Comparison of ENCODE assay signal across 19 cellular contexts in genomic region chr18:46447323-46447722, GRCh38.
DNase-seq lines count a peak whose midpoint lies in the region; FAIRE-seq and TF ChIP-seq lines count a peak whose summit lies in the region.
"Had no signal": no experiment of that assay in that cellular context is flagged by ENCODE, and none has a peak within 500 bp of the region (broad histone marks: within the 10 kb centered on the region; RNA-seq: fewer than 3 reads in every experiment).

No MANE protein-coding gene starts in this region.

- no peak for TF ChIP-seq EP300 in H1 (IDR thresholded peaks at IDR 0.05; ENCODE audit: borderline replicate concordance in 1 of 2, low read depth in 2 of 2, low read length in 2 of 2)

- H2BK5ac ChIP-seq in H1 (ENCODE audit: low read depth, low read length) (peak overlapping the region; percentile 12; the same call in 1 of the 2 replicates), trophoblast cell (ENCODE audit: low read depth, low read length, poor library complexity) (no peak overlapping the region)

- H3K4me1 ChIP-seq in H1 (replicated peaks in 1 of 4; ENCODE audit: control insufficient read depth in 3 of 4, insufficient read depth in 4 of 4, low read length in 3 of 4) (peaks cover 5 to 11% (median 7%) of the 10 kb centered on the region in 4 experiments), parathyroid adenoma (peaks cover 11% of the 10 kb centered on the region), trophoblast cell (ENCODE audit: control insufficient read depth in 1 of 2, insufficient read depth in 2 of 2, low read length in 2 of 2) (no peaks in the 10 kb centered on the region)
- H3K4me1 ChIP-seq: BLaER1 treated with 17β-estradiol and CSF1 and Interleukin-3, amounts not matched to agents 10 nM and 100 nM; HAP-1 had no signal

- H4K8ac ChIP-seq in H1 (ENCODE audit: extremely low read depth, insufficient read depth, low read length): no peak overlapping the region
- H4K8ac ChIP-seq in trophoblast cell (ENCODE audit: low read depth, low read length): no peak overlapping the region

- H3K23ac ChIP-seq in H1 (ENCODE audit: insufficient read length) (no peak overlapping the region), trophoblast cell (ENCODE audit: low read length) (no peak overlapping the region)

- TF ChIP-seq CTCF in H1 (IDR thresholded peaks at IDR 0.05; ENCODE audit: control extremely low read depth in 1 of 3, insufficient read depth in 1 of 3, low read depth in 1 of 3, low read length in 3 of 3) (no peak), parathyroid adenoma (IDR thresholded peaks at IDR 0.05) (no peak)

- H3K4me3 ChIP-seq in H7 (ENCODE audit: insufficient read depth, low read depth, low read length): no peak overlapping the region
- H3K4me3 ChIP-seq in H1 (ENCODE audit: extremely low read depth in 1 of 4, insufficient read depth in 2 of 4, low read depth in 3 of 4, low read length in 4 of 4): no peak overlapping the region
- H3K4me3 ChIP-seq in parathyroid adenoma (ENCODE audit: low read depth, low read length): no peak overlapping the region
- no peak overlapping the region for H3K4me3 ChIP-seq in trophoblast cell (ENCODE audit: low read depth, low read length)
- H3K4me3 ChIP-seq: BLaER1 treated with 17β-estradiol and CSF1 and Interleukin-3, amounts not matched to agents 10 nM and 100 nM; HAP-1 had no signal

- peaks cover 10% of the 10 kb centered on the region for H3K27me3 Mint-ChIP-seq in activated naive CD4-positive, alpha-beta T cell treated with anti-CD3 and anti-CD28 coated beads for 36 hours (ENCODE audit: low read depth)
- H3K27me3 Mint-ChIP-seq in activated naive CD4-positive, alpha-beta T cell treated with anti-CD3 and anti-CD28 coated beads, Interleukin-2, amount 10 ng/mL, durations not matched to agents 7 days and 5 days: peaks cover 27% of the 10 kb centered on the region

- H2AK5ac ChIP-seq in H1 (ENCODE audit: low read depth, low read length) (no peak overlapping the region), trophoblast cell (ENCODE audit: low read length) (no peak overlapping the region)

- FAIRE-seq in H1 (lab: Jason Lieb, UNC): no peak
- FAIRE-seq: G401.6, GM12891, GM19239 had no signal

- H3K4me1 Mint-ChIP-seq in activated naive CD4-positive, alpha-beta T cell treated with anti-CD3 and anti-CD28 coated beads for 36 hours (ENCODE audit: low read depth): no peaks in the 10 kb centered on the region
- H3K4me1 Mint-ChIP-seq in activated naive CD4-positive, alpha-beta T cell treated with anti-CD3 and anti-CD28 coated beads, Interleukin-2, amount 10 ng/mL, durations not matched to agents 7 days and 5 days: no peaks in the 10 kb centered on the region
- H3K4me1 Mint-ChIP-seq: B cell; CD4-positive, CD25-positive, alpha-beta regulatory T cell; CD8-positive, alpha-beta memory T cell had no signal

- no peak overlapping the region for H3K14ac ChIP-seq in H1 (ENCODE audit: insufficient read length)
- no peak overlapping the region for H3K14ac ChIP-seq in trophoblast cell (ENCODE audit: low read length)

- H2BK120ac ChIP-seq in H1 (replicated peaks; ENCODE audit: low read depth, low read length) (no peak overlapping the region), trophoblast cell (ENCODE audit: insufficient read depth, low read length, poor library complexity) (no peak overlapping the region)

- no peaks in the 10 kb centered on the region for H3K36me3 ChIP-seq in H7 (replicated peaks; ENCODE audit: control insufficient read depth, insufficient read depth, low read length)
- H3K36me3 ChIP-seq in H1 (ENCODE audit: control insufficient read depth in 2 of 4, insufficient read depth in 4 of 4, low read length in 3 of 4): peaks cover 0 to 14% (median 8%) of the 10 kb centered on the region in 4 experiments; a peak in 5 of 8 replicates
- H3K36me3 ChIP-seq in parathyroid adenoma (ENCODE audit: control insufficient read depth, insufficient read depth, low read length): no peaks in the 10 kb centered on the region
- no peaks in the 10 kb centered on the region for H3K36me3 ChIP-seq in trophoblast cell (ENCODE audit: control insufficient read depth in 1 of 2, insufficient read depth in 2 of 2, low read length in 2 of 2)
- H3K36me3 ChIP-seq: HAP-1 had no signal

- no peaks in the 10 kb centered on the region for H3K23me2 ChIP-seq in H1 (ENCODE audit: low read depth, low read length)

- H3K79me1 ChIP-seq in H1 (ENCODE audit: low read depth, low read length): no peaks in the 10 kb centered on the region
- no peaks in the 10 kb centered on the region for H3K79me1 ChIP-seq in trophoblast cell (ENCODE audit: low read length)

- H2BK20ac ChIP-seq in H1 (ENCODE audit: low read length): peak overlapping the region; percentile 40; the same call in 1 of the 2 replicates

- H3K4me3 Mint-ChIP-seq in activated naive CD4-positive, alpha-beta T cell treated with anti-CD3 and anti-CD28 coated beads for 36 hours: no peak overlapping the region
- H3K4me3 Mint-ChIP-seq in activated naive CD4-positive, alpha-beta T cell treated with anti-CD3 and anti-CD28 coated beads, Interleukin-2, amount 10 ng/mL, durations not matched to agents 7 days and 5 days: no peak overlapping the region
- H3K4me3 Mint-ChIP-seq: B cell; CD4-positive, CD25-positive, alpha-beta regulatory T cell; CD8-positive, alpha-beta memory T cell had no signal

- no peaks in the 10 kb centered on the region for H3K36me3 Mint-ChIP-seq in activated naive CD4-positive, alpha-beta T cell treated with anti-CD3 and anti-CD28 coated beads for 36 hours (ENCODE audit: low read depth)
- H3K36me3 Mint-ChIP-seq in activated naive CD4-positive, alpha-beta T cell treated with anti-CD3 and anti-CD28 coated beads, Interleukin-2, amount 10 ng/mL, durations not matched to agents 7 days and 5 days: no peaks in the 10 kb centered on the region
- H3K36me3 Mint-ChIP-seq: CD4-positive, CD25-positive, alpha-beta regulatory T cell had no signal

- H4K12ac ChIP-seq in trophoblast cell (ENCODE audit: low read depth, low read length): no peak overlapping the region

- H3K27me3 ChIP-seq in H7 (ENCODE audit: control insufficient read depth, insufficient read depth, low read length) (no peaks in the 10 kb centered on the region), H1 (replicated peaks in 1 of 4; ENCODE audit: control insufficient read depth in 3 of 4, extremely low read depth in 1 of 4, insufficient read depth in 3 of 4, low read length in 3 of 4) (no peaks in the 10 kb centered on the region), parathyroid adenoma (ENCODE audit: control insufficient read depth, insufficient read depth, low read length) (no peaks in the 10 kb centered on the region), trophoblast cell (ENCODE audit: insufficient read depth, low read length) (no peaks in the 10 kb centered on the region)
- H3K27me3 ChIP-seq: BLaER1 treated with 17β-estradiol and CSF1 and Interleukin-3, amounts not matched to agents 10 nM and 100 nM had no signal

- WGBS in H1 (ENCODE audit: extremely low coverage in 1 of 2, insufficient coverage in 1 of 2, insufficient read length in 1 of 2, insufficient replicate concordance in 2 of 2, low coverage in 1 of 2, low lambda C conversion rate in 2 of 2, missing lambda C conversion rate in 1 of 2), 2 experiments: 81% methylated on average over 4 of the region's 4 CpGs; no CpG with 5 or more reads in 1 of the 2 experiments
- WGBS in trophoblast cell (ENCODE audit: extremely low coverage, insufficient coverage, insufficient read length): no CpG with 5 or more reads among the region's 4 CpGs

- no peak overlapping the region for H3K56ac ChIP-seq in H1 (replicated peaks; ENCODE audit: insufficient read length, low read depth, low read length)

- H4K91ac ChIP-seq in H1 (replicated peaks; ENCODE audit: insufficient read length, low read length) (peak overlapping the region; percentile 53), trophoblast cell (ENCODE audit: low read depth, low read length) (no peak overlapping the region)

- no peak overlapping the region for H3K27ac ChIP-seq in H1 (ENCODE audit: low read depth, low read length)
- no peak overlapping the region for H3K27ac ChIP-seq in parathyroid adenoma
- no peak overlapping the region for H3K27ac ChIP-seq in trophoblast cell (ENCODE audit: low read depth, low read length)
- H3K27ac ChIP-seq: BLaER1 treated with 17β-estradiol and CSF1 and Interleukin-3, amounts not matched to agents 10 nM and 100 nM had no signal

- peaks cover 6% of the 10 kb centered on the region for H3K9me3 Mint-ChIP-seq in activated naive CD4-positive, alpha-beta T cell treated with anti-CD3 and anti-CD28 coated beads for 36 hours
- no peaks in the 10 kb centered on the region for H3K9me3 Mint-ChIP-seq in activated naive CD4-positive, alpha-beta T cell treated with anti-CD3 and anti-CD28 coated beads, Interleukin-2, amount 10 ng/mL, durations not matched to agents 7 days and 5 days

- H2AFZ ChIP-seq in H1 (ENCODE audit: low read length): no peak overlapping the region
- H2AFZ ChIP-seq in parathyroid adenoma: peak overlapping the region; percentile 35
- no peak overlapping the region for H2AFZ ChIP-seq in trophoblast cell (ENCODE audit: insufficient read depth, low read length, poor library complexity)

- intact Hi-C loops in activated naive CD4-positive, alpha-beta T cell treated with anti-CD3 and anti-CD28 coated beads for 36 hours (cut with micrococcal nuclease): no loop called here

- H3K9ac ChIP-seq in H1 (replicated peaks in 1 of 4; ENCODE audit: extremely low read depth in 1 of 4, low read depth in 3 of 4, low read length in 3 of 4): no peak overlapping the region
- H3K9ac ChIP-seq in parathyroid adenoma: no peak overlapping the region
- H3K9ac ChIP-seq in trophoblast cell (ENCODE audit: low read length): no peak overlapping the region
- H3K9ac ChIP-seq: BLaER1 treated with 17β-estradiol and CSF1 and Interleukin-3, amounts not matched to agents 10 nM and 100 nM had no signal

- TF ChIP-seq POLR2A in H1 (IDR thresholded peaks at IDR 0.05; ENCODE audit: control extremely low read depth in 1 of 2, low read depth in 2 of 2, low read length in 2 of 2): no peak

- H4K20me1 ChIP-seq in H1 (replicated peaks in 1 of 2; ENCODE audit: control insufficient read depth in 1 of 2, insufficient read depth in 2 of 2, low read length in 2 of 2): no peaks in the 10 kb centered on the region
- H4K20me1 ChIP-seq: BLaER1 treated with 17β-estradiol and CSF1 and Interleukin-3, amounts not matched to agents 10 nM and 100 nM had no signal

- POLR2A ChIA-PET in H1 (lab: Charles Lee; ENCODE audit: partially characterized antibody): interaction anchor here (1.2 to 2.1 kb wide), 3 partner anchors 9 to 22 kb away, joined by 3 to 5 read pairs (median 3); no protein-coding TSS in a partner anchor

- no peak overlapping the region for H3K4me2 ChIP-seq in H1 (ENCODE audit: insufficient read depth in 1 of 2, low read depth in 2 of 2, low read length in 2 of 2)
- H3K4me2 ChIP-seq in parathyroid adenoma (ENCODE audit: low read length): no peak overlapping the region
- H3K4me2 ChIP-seq in trophoblast cell (ENCODE audit: low read length): no peak overlapping the region
- H3K4me2 ChIP-seq: BLaER1 treated with 17β-estradiol and CSF1 and Interleukin-3, amounts not matched to agents 10 nM and 100 nM had no signal

- no peaks in the 10 kb centered on the region for H3K79me2 ChIP-seq in H1 (ENCODE audit: control insufficient read depth in 1 of 2, insufficient read depth in 2 of 2, low read length in 2 of 2)
- no peaks in the 10 kb centered on the region for H3K79me2 ChIP-seq in parathyroid adenoma
- H3K79me2 ChIP-seq in trophoblast cell (ENCODE audit: control insufficient read depth, insufficient read depth, low read length, poor library complexity): no peaks in the 10 kb centered on the region

- TF ChIP-seq RAD21 in H1 (IDR thresholded peaks at IDR 0.05 in 1 of 2, conservative IDR thresholded peaks at IDR 0.05 in 1 of 2; ENCODE audit: low read depth in 2 of 2, low read length in 2 of 2): 0 out of 4 replicates have a peak, but pooled peaks of 1 of the 2 experiments have one; percentile 12

- peak overlapping the region; percentile 33 for H3K27ac Mint-ChIP-seq in activated naive CD4-positive, alpha-beta T cell treated with anti-CD3 and anti-CD28 coated beads for 36 hours
- H3K27ac Mint-ChIP-seq in activated naive CD4-positive, alpha-beta T cell treated with anti-CD3 and anti-CD28 coated beads, Interleukin-2, amount 10 ng/mL, durations not matched to agents 7 days and 5 days: no peak overlapping the region
- H3K27ac Mint-ChIP-seq: B cell had no signal

- H2BK15ac ChIP-seq in H1 (ENCODE audit: low read length): no peak overlapping the region

- H4K5ac ChIP-seq in H1 (ENCODE audit: insufficient read length, low read depth, low read length): no peak overlapping the region

- H3K4ac ChIP-seq in H1 (replicated peaks; ENCODE audit: insufficient read length, low read depth, low read length): no peak overlapping the region
- H3K4ac ChIP-seq in trophoblast cell (ENCODE audit: low read depth, low read length): no peak overlapping the region

- no peak overlapping the region for H3K18ac ChIP-seq in H1 (ENCODE audit: extremely low read depth, low read length)
- no peak overlapping the region for H3K18ac ChIP-seq in trophoblast cell (ENCODE audit: low read length)

- H2BK12ac ChIP-seq in H1 (ENCODE audit: low read depth, low read length): peak overlapping the region; percentile 52; the same call in 1 of the 2 replicates
- no peak overlapping the region for H2BK12ac ChIP-seq in trophoblast cell (ENCODE audit: low read length)

- DNase-seq in activated naive CD4-positive, alpha-beta T cell treated with anti-CD3 and anti-CD28 coated beads for 36 hours: no peak
- no peak for DNase-seq in activated naive CD4-positive, alpha-beta T cell treated with anti-CD3 and anti-CD28 coated beads, Interleukin-2, amount 10 ng/mL, durations not matched to agents 7 days and 5 days
- DNase-seq in H7 (peak; percentile 20), H1 (ENCODE audit: low read depth in 1 of 2, low spot score in 2 of 2) (no peak), trophoblast cell (no peak), C1 segment of cervical spinal cord (lab: John Stamatoyannopoulos, UW) (no peak), HPDE6-E6E7 (ENCODE audit: extremely low spot score) (no peak)
- DNase-seq: 8988T; CD4-positive, CD25-positive, alpha-beta regulatory T cell; CD8-positive, alpha-beta memory T cell; COR-L47; GOT3 had no signal

- H3K9me3 ChIP-seq in H1 (ENCODE audit: insufficient read depth in 2 of 2, low read depth in 1 of 2, low read length in 1 of 2): peaks cover 23 to 27% of the 10 kb centered on the region in 2 experiments
- H3K9me3 ChIP-seq in parathyroid adenoma (ENCODE audit: control insufficient read depth, low read length): no peaks in the 10 kb centered on the region
- peaks cover 7% of the 10 kb centered on the region for H3K9me3 ChIP-seq in trophoblast cell (ENCODE audit: insufficient read depth, low read depth, low read length)
- H3K9me3 ChIP-seq: HAP-1 had no signal

- CTCF ChIA-PET in activated naive CD4-positive, alpha-beta T cell treated with anti-CD3 and anti-CD28 coated beads for 36 hours (lab: Charles Lee): no interaction called here
- CTCF ChIA-PET in activated naive CD4-positive, alpha-beta T cell treated with anti-CD3 and anti-CD28 coated beads, Interleukin-2, amount 10 ng/mL, durations not matched to agents 7 days and 5 days (lab: Charles Lee): interaction anchor here (0.7 kb wide), 1 partner anchor 1866 kb away, joined by 3 read pairs; no protein-coding TSS in a partner anchor
- CTCF ChIA-PET in H1 (lab: Charles Lee; ENCODE audit: partially characterized antibody): interaction anchor here (0.6 to 3.6 kb wide), 12 partner anchors 11 to 502 kb away, joined by 3 to 30 read pairs (median 4); no protein-coding TSS in a partner anchor
